41 cellular contexts compared by ENCODE assay signal in genomic region chr11:34588023-34588422, GRCh38. TPM values are rescaled to one million over a fixed set of nuclear protein-coding genes. Genes with fewer than 3 reads are reported as not detected.
"Had no signal": no experiment of that assay in that cellular context is flagged by ENCODE, and none has a peak within 500 bp of the region (broad histone marks: within the 10 kb centered on the region; RNA-seq: fewer than 3 reads in every experiment).

No MANE protein-coding gene starts in this region.

- H3K9me3 ChIP-seq: adrenal gland, ascending aorta, colonic mucosa, esophagus squamous epithelium had no signal

- H3K27ac Mint-ChIP-seq: activated CD4-positive, alpha-beta memory T cell treated with anti-CD3 and anti-CD28 coated beads for 36 hours; activated CD4-positive, alpha-beta T cell treated with anti-CD3 and anti-CD28 coated beads for 36 hours; activated CD4-positive, alpha-beta T cell treated with anti-CD3 and anti-CD28 coated beads, Interleukin-2, amount 10 ng/mL, durations not matched to agents 24 days and 14 days; activated CD8-positive, alpha-beta memory T cell treated with anti-CD3 and anti-CD28 coated beads, Interleukin-2, amount 10 ng/mL, durations not matched to agents 7 days and 5 days; activated CD8-positive, alpha-beta T cell treated with anti-CD3 and anti-CD28 coated beads, Interleukin-2, amount 10 ng/mL, durations not matched to agents 7 days and 5 days; activated naive CD4-positive, alpha-beta T cell treated with anti-CD3 and anti-CD28 coated beads for 36 hours; activated naive CD4-positive, alpha-beta T cell treated with anti-CD3 and anti-CD28 coated beads, Interleukin-2, amount 50 U/mL, for 24 hours; activated naive CD8-positive, alpha-beta T cell treated with anti-CD3 and anti-CD28 coated beads for 36 hours; activated naive CD8-positive, alpha-beta T cell treated with anti-CD3 and anti-CD28 coated beads, Interleukin-2, amount 50 U/mL, for 24 hours; activated T-helper 1 cell treated with anti-CD3 and anti-CD28 coated beads, Interleukin-12 subunit alpha, Interleukin-12 subunit beta, Interleukin-2, Interleukin-4 antibody, amounts not matched to agents 30 ng/mL and 10 ng/mL and 1 ng/mL, durations not matched to agents 14 hours and 24 hours and 36 hours; activated T-helper 2 cell treated with anti-CD3 and anti-CD28 coated beads, Interferon-gamma antibody, Interleukin-2, Interleukin-4, amounts not matched to agents 10 μg/mL and 5 μg/mL and 100 μg/mL, durations not matched to agents 14 hours and 24 hours and 36 hours; brain; T-helper 17 cell; T-helper 2 cell treated with Interferon-gamma antibody and Interleukin-4, amounts not matched to agents 5 μg/mL and 100 μg/mL, for 36 hours had no signal

- H3K4me3 ChIP-seq: adrenal gland, ascending aorta, breast epithelium, cardiac muscle cell, colonic mucosa, esophagus squamous epithelium, gastroesophageal sphincter, heart right ventricle had no signal

- H3K27ac ChIP-seq: adrenal gland, ascending aorta, breast epithelium, cardiac muscle cell, colonic mucosa, epithelial cell of prostate, gastroesophageal sphincter, heart right ventricle had no signal

- ATAC-seq: activated CD4-positive, alpha-beta T cell treated with anti-CD3 and anti-CD28 coated beads for 36 hours; activated CD8-positive, alpha-beta memory T cell treated with anti-CD3 and anti-CD28 coated beads, Interleukin-2, amount 10 ng/mL, durations not matched to agents 7 days and 5 days; activated CD8-positive, alpha-beta T cell treated with anti-CD3 and anti-CD28 coated beads, Interleukin-2, amount 10 ng/mL, durations not matched to agents 7 days and 5 days; activated naive CD8-positive, alpha-beta T cell treated with anti-CD3 and anti-CD28 coated beads, Interleukin-2, amount 50 U/mL, for 24 hours; gastroesophageal sphincter; T-helper 17 cell had no signal

- H3K4me1 Mint-ChIP-seq: activated CD4-positive, alpha-beta T cell treated with anti-CD3 and anti-CD28 coated beads, Interleukin-2, amount 10 ng/mL, durations not matched to agents 24 days and 14 days had no signal

- H3K4me1 ChIP-seq: ascending aorta had no signal

- FAIRE-seq: endometrium, endothelial cell of umbilical vein had no signal

- H3K36me3 ChIP-seq: adrenal gland, ascending aorta, breast epithelium, cardiac muscle cell, colonic mucosa, esophagus squamous epithelium, gastroesophageal sphincter, heart right ventricle had no signal

- H3K9me3 Mint-ChIP-seq: activated CD4-positive, alpha-beta memory T cell treated with anti-CD3 and anti-CD28 coated beads for 36 hours; activated CD4-positive, alpha-beta T cell treated with anti-CD3 and anti-CD28 coated beads, Interleukin-2, amount 10 ng/mL, durations not matched to agents 24 days and 14 days; activated naive CD4-positive, alpha-beta T cell treated with anti-CD3 and anti-CD28 coated beads for 36 hours; activated T-helper 1 cell treated with anti-CD3 and anti-CD28 coated beads, Interleukin-12 subunit alpha, Interleukin-12 subunit beta, Interleukin-2, Interleukin-4 antibody, amounts not matched to agents 30 ng/mL and 10 ng/mL and 1 ng/mL, durations not matched to agents 14 hours and 24 hours and 36 hours; activated T-helper 2 cell treated with anti-CD3 and anti-CD28 coated beads, Interferon-gamma antibody, Interleukin-2, Interleukin-4, amounts not matched to agents 10 μg/mL and 5 μg/mL and 100 μg/mL, durations not matched to agents 14 hours and 24 hours and 36 hours; T-helper 2 cell treated with Interferon-gamma antibody and Interleukin-4, amounts not matched to agents 5 μg/mL and 100 μg/mL, for 36 hours had no signal

- H3K36me3 Mint-ChIP-seq: activated CD4-positive, alpha-beta memory T cell treated with anti-CD3 and anti-CD28 coated beads for 36 hours; activated CD8-positive, alpha-beta memory T cell treated with anti-CD3 and anti-CD28 coated beads, Interleukin-2, amount 10 ng/mL, durations not matched to agents 7 days and 5 days; brain had no signal

- H3K4me3 Mint-ChIP-seq: activated CD4-positive, alpha-beta memory T cell treated with anti-CD3 and anti-CD28 coated beads for 36 hours; activated CD4-positive, alpha-beta T cell treated with anti-CD3 and anti-CD28 coated beads for 36 hours; activated CD4-positive, alpha-beta T cell treated with anti-CD3 and anti-CD28 coated beads, Interleukin-2, amount 10 ng/mL, durations not matched to agents 24 days and 14 days; activated CD8-positive, alpha-beta memory T cell treated with anti-CD3 and anti-CD28 coated beads, Interleukin-2, amount 10 ng/mL, durations not matched to agents 7 days and 5 days; activated CD8-positive, alpha-beta T cell treated with anti-CD3 and anti-CD28 coated beads, Interleukin-2, amount 10 ng/mL, durations not matched to agents 7 days and 5 days; activated naive CD4-positive, alpha-beta T cell treated with anti-CD3 and anti-CD28 coated beads for 36 hours; activated naive CD4-positive, alpha-beta T cell treated with anti-CD3 and anti-CD28 coated beads, Interleukin-2, amount 50 U/mL, for 24 hours; activated naive CD8-positive, alpha-beta T cell treated with anti-CD3 and anti-CD28 coated beads for 36 hours; activated naive CD8-positive, alpha-beta T cell treated with anti-CD3 and anti-CD28 coated beads, Interleukin-2, amount 50 U/mL, for 24 hours; activated T-helper 1 cell treated with anti-CD3 and anti-CD28 coated beads, Interleukin-12 subunit alpha, Interleukin-12 subunit beta, Interleukin-2, Interleukin-4 antibody, amounts not matched to agents 30 ng/mL and 10 ng/mL and 1 ng/mL, durations not matched to agents 14 hours and 24 hours and 36 hours; brain; T-helper 17 cell; T-helper 2 cell treated with Interferon-gamma antibody and Interleukin-4, amounts not matched to agents 5 μg/mL and 100 μg/mL, for 36 hours had no signal

- DNase-seq: activated CD4-positive, alpha-beta memory T cell treated with anti-CD3 and anti-CD28 coated beads for 36 hours; activated CD4-positive, alpha-beta T cell treated with anti-CD3 and anti-CD28 coated beads for 36 hours; activated CD4-positive, alpha-beta T cell treated with anti-CD3 and anti-CD28 coated beads, Interleukin-2, amount 10 ng/mL, durations not matched to agents 24 days and 14 days; activated CD4-positive, CD25-positive, alpha-beta regulatory T cell; activated CD4-positive, CD25-positive, alpha-beta regulatory T cell treated with anti-CD3 and anti-CD28 coated beads, Interleukin-2, amount 50 U/mL, for 72 hours; activated CD8-positive, alpha-beta memory T cell treated with anti-CD3 and anti-CD28 coated beads, Interleukin-2, amount 10 ng/mL, durations not matched to agents 7 days and 5 days; activated CD8-positive, alpha-beta memory T cell treated with anti-CD3 and anti-CD28 coated beads, Interleukin-2, amount 50 U/mL, for 4 hours; activated CD8-positive, alpha-beta T cell treated with anti-CD3 and anti-CD28 coated beads, Interleukin-2, amount 10 ng/mL, durations not matched to agents 7 days and 5 days; activated effector memory CD4-positive, alpha-beta T cell treated with anti-CD3 and anti-CD28 coated beads, Interleukin-2, amount 50 U/mL, for 16 hours; activated naive CD4-positive, alpha-beta T cell treated with anti-CD3 and anti-CD28 coated beads for 36 hours; activated naive CD8-positive, alpha-beta T cell treated with anti-CD3 and anti-CD28 coated beads for 36 hours; activated naive CD8-positive, alpha-beta T cell treated with anti-CD3 and anti-CD28 coated beads, Interleukin-2, amount 50 U/mL, for 24 hours; activated T-cell treated with anti-CD3 and anti-CD28 coated beads, Interleukin-2, amount 50 U/mL, for 1 hour; activated T-cell treated with anti-CD3 and anti-CD28 coated beads, Interleukin-2, amount 50 U/mL, for 48 hours; central memory CD4-positive, alpha-beta T cell; cerebellar nuclear complex; colonic mucosa; effector CD8-positive, alpha-beta T cell; esophagus squamous epithelium; foreskin melanocyte; heart right ventricle; T-helper 17 cell; T1000 had no signal

- H3K27me3 ChIP-seq: adrenal gland, ascending aorta, breast epithelium, cardiac muscle cell, colonic mucosa had no signal

RNA-seq across cellular contexts. Expression of gene EHF, which starts 32.9 kb away (rescaled TPM):
- total RNA-seq: activated CD4-positive, alpha-beta memory T cell treated with anti-CD3 and anti-CD28 coated beads for 36 hours; activated CD4-positive, alpha-beta T cell treated with anti-CD3 and anti-CD28 coated beads, Interleukin-2, amount 10 ng/mL, durations not matched to agents 24 days and 14 days; activated CD8-positive, alpha-beta memory T cell treated with anti-CD3 and anti-CD28 coated beads for 36 hours; activated CD8-positive, alpha-beta T cell treated with anti-CD3 and anti-CD28 coated beads, Interleukin-2, amount 10 ng/mL, durations not matched to agents 7 days and 5 days; activated naive CD4-positive, alpha-beta T cell treated with anti-CD3 and anti-CD28 coated beads for 36 hours; activated naive CD8-positive, alpha-beta T cell treated with anti-CD3 and anti-CD28 coated beads for 36 hours; activated T-helper 1 cell treated with anti-CD3 and anti-CD28 coated beads, Interleukin-12 subunit alpha, Interleukin-12 subunit beta, Interleukin-2, Interleukin-4 antibody, amounts not matched to agents 30 ng/mL and 10 ng/mL and 1 ng/mL, durations not matched to agents 14 hours and 24 hours and 36 hours; activated T-helper 2 cell treated with anti-CD3 and anti-CD28 coated beads, Interferon-gamma antibody, Interleukin-2, Interleukin-4, amounts not matched to agents 10 μg/mL and 5 μg/mL and 100 μg/mL, durations not matched to agents 14 hours and 24 hours and 36 hours; ascending aorta; cardiac muscle cell; dermis microvascular lymphatic vessel endothelial cell; endothelial cell of umbilical vein; fibroblast of lung; fibroblast of villous mesenchyme; glomerular endothelial cell had no signal
- polyA plus RNA-seq: cardiac muscle cell, endothelial cell of umbilical vein had no signal
